Comparison of ENCODE assay signal across 35 cellular contexts in the genomic region with DNA sequence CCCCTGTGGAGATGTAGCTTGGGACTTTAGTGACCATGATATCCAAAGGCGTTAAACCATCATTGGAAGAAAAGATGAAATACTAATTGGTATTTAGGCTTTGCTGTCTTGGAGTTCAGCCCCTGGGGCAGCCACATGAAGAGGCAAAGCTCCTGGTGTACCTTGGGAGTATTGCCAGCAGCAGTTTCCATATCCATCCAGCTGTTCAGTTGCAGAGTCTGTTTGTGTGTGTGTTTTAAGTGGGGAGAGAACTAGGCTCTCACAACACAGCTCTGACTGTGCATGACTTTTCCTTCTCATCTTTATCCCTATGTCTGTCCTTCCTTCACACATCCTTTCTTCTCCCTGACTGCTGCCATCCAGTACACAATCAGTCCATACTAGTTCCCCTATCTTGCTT.
"Had no signal": no experiment of that assay in that cellular context is flagged by ENCODE, and none has a peak within 500 bp of the region (broad histone marks: within the 10 kb centered on the region; RNA-seq: fewer than 3 reads in every experiment).

No MANE protein-coding gene starts in this region.

- H3K4me1 ChIP-seq: adrenal gland, body of pancreas, breast epithelium had no signal

- ATAC-seq: activated CD8-positive, alpha-beta T cell treated with anti-CD3 and anti-CD28 coated beads for 36 hours; activated naive CD4-positive, alpha-beta T cell treated with anti-CD3 and anti-CD28 coated beads, Interleukin-2, amount 50 U/mL, for 72 hours; activated T-cell treated with anti-CD3 and anti-CD28 coated beads, Interleukin-2, amount 50 U/mL, for 4 hours; activated T-cell treated with anti-CD3 and anti-CD28 coated beads, Interleukin-2, amount 50 U/mL, for 72 hours; activated T-helper 17 cell treated with anti-CD3 and anti-CD28 coated beads, Interleukin-2, amount 50 U/mL, for 72 hours; body of pancreas had no signal

- H3K36me3 ChIP-seq: adrenal gland, brain microvascular endothelial cell, breast epithelium, cardiac muscle cell had no signal

- FAIRE-seq: astrocyte, TTC549 had no signal

- H3K9me3 ChIP-seq: adrenal gland, body of pancreas, breast epithelium had no signal

- H3K4me3 ChIP-seq: adrenal gland, body of pancreas, breast epithelium, cardiac muscle cell had no signal

- H3K27ac ChIP-seq: adrenal gland, body of pancreas, brain microvascular endothelial cell, breast epithelium, cardiac muscle cell, VCaP had no signal

- DNase-seq: activated B cell treated with CpG ODN at 0.5 μM for 24 hours; activated CD4-positive, alpha-beta memory T cell treated with anti-CD3 and anti-CD28 coated beads for 36 hours; activated CD4-positive, alpha-beta T cell treated with anti-CD3 and anti-CD28 coated beads for 4 hours; activated CD4-positive, alpha-beta T cell treated with anti-CD3 and anti-CD28 coated beads, Interleukin-2, amount 10 ng/mL, durations not matched to agents 24 days and 14 days; activated CD4-positive, alpha-beta T cell treated with anti-CD3 and anti-CD28 coated beads, Interleukin-2, amount 50 U/mL, for 1 hour; activated CD4-positive, alpha-beta T cell treated with anti-CD3 and anti-CD28 coated beads, Interleukin-2, amount 50 U/mL, for 4 hours; activated CD4-positive, CD25-positive, alpha-beta regulatory T cell treated with anti-CD3 and anti-CD28 coated beads, Interleukin-2, amount 50 U/mL, for 72 hours; activated CD8-positive, alpha-beta memory T cell treated with anti-CD3 and anti-CD28 coated beads, Interleukin-2, amount 50 U/mL, for 4 hours; activated CD8-positive, alpha-beta T cell treated with anti-CD3 and anti-CD28 coated beads for 36 hours; activated effector memory CD4-positive, alpha-beta T cell treated with anti-CD3 and anti-CD28 coated beads, Interleukin-2, amount 50 U/mL, for 16 hours; activated gamma-delta T cell treated with Interleukin-2 at 50 U/mL for 16 hours; activated naive CD4-positive, alpha-beta T cell; activated naive CD4-positive, alpha-beta T cell treated with anti-CD3 and anti-CD28 coated beads for 36 hours; activated naive CD4-positive, alpha-beta T cell treated with anti-CD3 and anti-CD28 coated beads, Interleukin-2, amount 50 U/mL, for 16 hours; activated naive CD8-positive, alpha-beta T cell treated with anti-CD3 and anti-CD28 coated beads for 36 hours; activated T-cell treated with anti-CD3 and anti-CD28 coated beads for 4 hours; activated T-cell treated with anti-CD3 and anti-CD28 coated beads, Interleukin-2, amount 50 U/mL, for 1 hour; activated T-cell treated with anti-CD3 and anti-CD28 coated beads, Interleukin-2, amount 50 U/mL, for 4 hours; activated T-cell treated with anti-CD3 and anti-CD28 coated beads, Interleukin-2, amount 50 U/mL, for 72 hours; adrenal gland; amniotic stem cell; aorta; body of pancreas; brain microvascular endothelial cell; central memory CD4-positive, alpha-beta T cell; T-helper 1 cell; T-helper 2 cell; T-helper 9 cell had no signal

- H3K27me3 ChIP-seq: adrenal gland, body of pancreas, brain microvascular endothelial cell, breast epithelium, cardiac muscle cell had no signal
